ENCODE assay signal across 23 cellular contexts in the genomic region with DNA sequence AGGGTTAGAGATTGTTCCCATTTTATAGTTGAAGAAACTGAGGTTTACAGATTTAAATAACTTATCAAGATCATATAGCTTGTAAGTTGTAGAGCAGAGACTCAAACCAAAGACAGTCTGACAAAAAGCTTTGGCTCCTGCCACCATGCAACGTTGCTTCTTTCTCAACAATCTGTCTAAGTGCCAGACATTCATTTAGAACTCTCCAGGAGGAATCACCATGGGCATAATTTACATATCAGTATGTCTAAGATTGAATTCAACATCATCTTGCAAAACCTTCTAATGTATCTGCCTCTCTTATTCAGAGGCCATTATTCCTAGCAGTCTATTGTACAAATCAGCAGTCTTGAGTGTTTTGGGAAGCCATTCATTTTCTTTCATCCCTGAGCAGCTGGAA.
DNase-seq lines count a peak whose midpoint lies in the region; ATAC-seq, FAIRE-seq and TF ChIP-seq lines count a peak whose summit lies in the region.
"Had no signal": no experiment of that assay in that cellular context is flagged by ENCODE, and none has a peak within 500 bp of the region (broad histone marks: within the 10 kb centered on the region; RNA-seq: fewer than 3 reads in every experiment).

No MANE protein-coding gene starts in this region.

- H3K27ac ChIP-seq in GM23248: peak overlapping the region; percentile 91
- H3K27ac ChIP-seq in astrocyte (ENCODE audit: low read depth, low read length): no peak overlapping the region
- no peak overlapping the region for H3K27ac ChIP-seq in neural cell (ENCODE audit: low read length)

- peaks cover 38% of the 10 kb centered on the region for H3F3A ChIP-seq in GM23248 (ENCODE audit: insufficient read depth)
- no peaks in the 10 kb centered on the region for H3F3A ChIP-seq in neural cell (ENCODE audit: insufficient read depth, low read length, poor library complexity, severe bottlenecking)

- H4K20me1 ChIP-seq in GM23248 (ENCODE audit: insufficient read depth) (no peaks in the 10 kb centered on the region), astrocyte (ENCODE audit: insufficient read depth, low read length) (no peaks in the 10 kb centered on the region), neural cell (ENCODE audit: insufficient read depth) (no peaks in the 10 kb centered on the region)

- peak overlapping the region; percentile 99 for H3K27ac Mint-ChIP-seq in astrocyte (ENCODE audit: unreplicated experiment)
- H3K27ac Mint-ChIP-seq: CD4-positive, CD25-positive, alpha-beta regulatory T cell had no signal

- TF ChIP-seq EP300 in neural cell (conservative IDR thresholded peaks at IDR 0.05; ENCODE audit: poor library complexity, severe bottlenecking): peak; percentile 54

- peaks cover 4% of the 10 kb centered on the region for H3K9me3 Mint-ChIP-seq in astrocyte (ENCODE audit: unreplicated experiment)
- H3K9me3 Mint-ChIP-seq: HFFc6 had no signal

- H3K27me3 ChIP-seq in GM23248 (replicated peaks; ENCODE audit: insufficient read depth): no peaks in the 10 kb centered on the region
- no peaks in the 10 kb centered on the region for H3K27me3 ChIP-seq in astrocyte (ENCODE audit: insufficient read depth, low read length)
- H3K27me3 ChIP-seq in neural cell (ENCODE audit: insufficient read depth, low read depth, low read length): no peaks in the 10 kb centered on the region
- H3K27me3 ChIP-seq: BE2C had no signal

- H2AFZ ChIP-seq in GM23248 (no peak overlapping the region), astrocyte (ENCODE audit: low read depth, low read length) (no peak overlapping the region), neural cell (ENCODE audit: low read depth, low read length) (no peak overlapping the region)

- FAIRE-seq in astrocyte (lab: Jason Lieb, UNC): peak; percentile 78
- FAIRE-seq: GM12878, GM19239, HepG2 had no signal

- H3K4me1 Mint-ChIP-seq in astrocyte (ENCODE audit: low read depth, unreplicated experiment): peaks cover 46% of the 10 kb centered on the region
- H3K4me1 Mint-ChIP-seq: CD4-positive, CD25-positive, alpha-beta regulatory T cell; CD8-positive, alpha-beta memory T cell had no signal

- no peaks in the 10 kb centered on the region for H3K27me3 Mint-ChIP-seq in astrocyte (ENCODE audit: low read depth, unreplicated experiment)
- H3K27me3 Mint-ChIP-seq: CD4-positive, CD25-positive, alpha-beta regulatory T cell; CD8-positive, alpha-beta memory T cell had no signal

- 7 to 9% methylated on average over 1 of the region's 1 CpG for WGBS in GM23248 (ENCODE audit: low coverage in 1 of 2, low lambda C conversion rate in 2 of 2, missing lambda C conversion rate in 2 of 2), 2 experiments

- H3K9me2 ChIP-seq in GM23248 (ENCODE audit: insufficient read depth) (no peaks in the 10 kb centered on the region), neural cell (ENCODE audit: insufficient read depth, low read length) (no peaks in the 10 kb centered on the region)

- no peak overlapping the region for H3K4me2 ChIP-seq in GM23248 (ENCODE audit: unreplicated experiment)
- H3K4me2 ChIP-seq in astrocyte (ENCODE audit: low read length): no peak overlapping the region
- H3K4me2 ChIP-seq in neural cell (ENCODE audit: low read length): no peak overlapping the region

- H3K4me3 Mint-ChIP-seq in astrocyte (ENCODE audit: unreplicated experiment): no peak overlapping the region
- H3K4me3 Mint-ChIP-seq: CD4-positive, CD25-positive, alpha-beta regulatory T cell; CD8-positive, alpha-beta memory T cell; HFFc6 had no signal

- ATAC-seq in GM18502 (IDR thresholded peaks at IDR 0.05; ENCODE audit: poor library complexity, unreplicated experiment): no peak
- ATAC-seq: GM12878, HCT116, HepG2 had no signal

- DNase-seq in GM23248: peak; percentile 42
- no peak for DNase-seq in astrocyte (ENCODE audit: low read depth)
- DNase-seq in fibroblast of mammary gland (ENCODE audit: low read depth): peak; percentile 11
- DNase-seq in NCI-H146 treated with DMSO at 0.1 percent for 48 hours (lab: John Stamatoyannopoulos, UW; ENCODE audit: unreplicated experiment): no peak
- DNase-seq in RKO (ENCODE audit: low spot score): no peak
- DNase-seq: BE2C; C1 segment of cervical spinal cord; CD4-positive, CD25-positive, alpha-beta regulatory T cell; CD8-positive, alpha-beta memory T cell; COR-L47; DMS 273 treated with DMSO at 0.1 percent for 48 hours; DMS53; DND-41; EL; GOT3; H7; HFFc6 had no signal

- H3K79me2 ChIP-seq in GM23248 (ENCODE audit: insufficient read depth): no peaks in the 10 kb centered on the region
- no peaks in the 10 kb centered on the region for H3K79me2 ChIP-seq in astrocyte (ENCODE audit: insufficient read depth, low read length)
- no peaks in the 10 kb centered on the region for H3K79me2 ChIP-seq in neural cell (replicated peaks; ENCODE audit: insufficient read depth, low read length)

- H3K9me3 ChIP-seq in GM23248 (ENCODE audit: low read depth): no peaks in the 10 kb centered on the region
- no peaks in the 10 kb centered on the region for H3K9me3 ChIP-seq in astrocyte (ENCODE audit: insufficient read depth, low read depth, low read length)
- no peaks in the 10 kb centered on the region for H3K9me3 ChIP-seq in neural cell (ENCODE audit: low read length)
- H3K9me3 ChIP-seq: BE2C had no signal

- H3K4me1 ChIP-seq in GM23248 (ENCODE audit: insufficient read depth): peaks cover 55% of the 10 kb centered on the region
- H3K4me1 ChIP-seq in astrocyte (ENCODE audit: insufficient read depth, low read length): peaks cover 30% of the 10 kb centered on the region
- H3K4me1 ChIP-seq: BE2C had no signal

- in situ Hi-C loops in GM23248 (cut with MboI): no loop called here

- H3K36me3 ChIP-seq in GM23248 (ENCODE audit: low read depth) (no peaks in the 10 kb centered on the region), astrocyte (ENCODE audit: insufficient read depth, low read length) (no peaks in the 10 kb centered on the region), neural cell (ENCODE audit: insufficient read depth, low read length) (no peaks in the 10 kb centered on the region)
- H3K36me3 ChIP-seq: BE2C had no signal

- no peaks in the 10 kb centered on the region for H3K36me3 Mint-ChIP-seq in astrocyte (ENCODE audit: low read depth, unreplicated experiment)
- H3K36me3 Mint-ChIP-seq: CD4-positive, CD25-positive, alpha-beta regulatory T cell; CD8-positive, alpha-beta memory T cell had no signal

- H3K9ac ChIP-seq in GM23248: no peak overlapping the region
- no peak overlapping the region for H3K9ac ChIP-seq in astrocyte (ENCODE audit: low read length)
- no peak overlapping the region for H3K9ac ChIP-seq in neural cell (ENCODE audit: low read length)

- no peak for TF ChIP-seq RAD21 in neural cell (conservative IDR thresholded peaks at IDR 0.05)

- TF ChIP-seq CTCF in astrocyte (IDR thresholded peaks at IDR 0.05; ENCODE audit: insufficient read depth, low read depth, low read length): no peak
- TF ChIP-seq CTCF in fibroblast of mammary gland (conservative IDR thresholded peaks at IDR 0.05; ENCODE audit: control insufficient read depth, insufficient read depth, low read depth, low read length): no peak
- TF ChIP-seq CTCF in neural cell (IDR thresholded peaks at IDR 0.05; ENCODE audit: poor library complexity, severe bottlenecking): no peak

- H3K4me3 ChIP-seq in GM23248 (no peak overlapping the region), astrocyte (ENCODE audit: insufficient read depth, low read depth, low read length) (no peak overlapping the region), fibroblast of mammary gland (ENCODE audit: control insufficient read depth, low read depth, low read length) (no peak overlapping the region), neural cell (ENCODE audit: low read length) (no peak overlapping the region)
- H3K4me3 ChIP-seq: GM12878 had no signal

TF ChIP-seq in neural cell, 6 proteins besides CTCF, POLR2A, EP300 and RAD21:
- TF ChIP-seq POLR2AphosphoS5 (IDR thresholded peaks at IDR 0.05) (peak; percentile 14), SMC3 (conservative IDR thresholded peaks at IDR 0.05; ENCODE audit: poor library complexity) (no peak)
TF ChIP-seq in neural cell: peak in this region for 1.

Comparison
In these comparisons a context has a peak if more than half of its experiments do, and no peak if none do; other contexts are left out.
1. DNase-seq: peak in GM23248 (single experiment) and fibroblast of mammary gland (single experiment); none in astrocyte (single experiment), NCI-H146 treated with DMSO at 0.1 percent for 48 hours (single experiment) and RKO (single experiment).